Comparison of ENCODE assay signal across 25 cellular contexts in genomic region chr16:86213427-86214205, GRCh38.
DNase-seq lines count a peak whose midpoint lies in the region; TF ChIP-seq lines count a peak whose summit lies in the region.
"Had no signal": no experiment of that assay in that cellular context is flagged by ENCODE, and none has a peak within 500 bp of the region (broad histone marks: within the 10 kb centered on the region; RNA-seq: fewer than 3 reads in every experiment).

No MANE protein-coding gene starts in this region.

- in situ Hi-C loops in KBM-7 (cut with MboI; ENCODE audit: low pct_unique_long_range_greater_than_20kb, low sequenced_read_pairs): no loop called here

- 57% methylated on average over 12 of the region's 12 CpGs for WGBS in esophagus muscularis mucosa

- TF ChIP-seq POLR2A in esophagus muscularis mucosa (IDR thresholded peaks at IDR 0.05; ENCODE audit: low read depth): no peak
- TF ChIP-seq POLR2A in erythroblast (IDR thresholded peaks at IDR 0.05; ENCODE audit: low read length): no peak

- H3K36me3 ChIP-seq in BLaER1: no peaks in the 10 kb centered on the region
- no peaks in the 10 kb centered on the region for H3K36me3 ChIP-seq in esophagus muscularis mucosa
- H3K36me3 ChIP-seq in osteoblast (ENCODE audit: insufficient read depth, low read length): no peaks in the 10 kb centered on the region

- H3K4me3 ChIP-seq in BLaER1: no peak overlapping the region
- H3K4me3 ChIP-seq in esophagus muscularis mucosa: peak overlapping the region in 1 of 4 donors; percentile 35
- no peak overlapping the region for H3K4me3 ChIP-seq in osteoblast (ENCODE audit: insufficient read depth, low read length)
- H3K4me3 ChIP-seq: body of pancreas, mucosa of descending colon, SK-N-MC had no signal

- H3K4me1 ChIP-seq in BLaER1 (peaks cover 19% of the 10 kb centered on the region), esophagus muscularis mucosa (peaks cover 9 to 52% (median 36%) of the 10 kb centered on the region in 4 donors), osteoblast (ENCODE audit: insufficient read depth, low read length) (no peaks in the 10 kb centered on the region)

- peaks cover 9% of the 10 kb centered on the region; the same call in 1 of the 2 replicates for H3K27me3 ChIP-seq in BLaER1
- H3K27me3 ChIP-seq in esophagus muscularis mucosa: no peaks in the 10 kb centered on the region
- peaks cover under 1% of the 10 kb centered on the region for H3K27me3 ChIP-seq in osteoblast (ENCODE audit: insufficient read depth, low read length)
- H3K27me3 ChIP-seq: body of pancreas had no signal

- H3K4me2 ChIP-seq in BLaER1 (peak overlapping the region; percentile 53), osteoblast (ENCODE audit: insufficient read depth, low read length) (no peak overlapping the region)

- H3K9me3 ChIP-seq in BLaER1 (peaks cover 17% of the 10 kb centered on the region), esophagus muscularis mucosa (no peaks in the 10 kb centered on the region), osteoblast (ENCODE audit: low read depth, low read length) (no peaks in the 10 kb centered on the region)
- H3K9me3 ChIP-seq: body of pancreas, mucosa of descending colon had no signal

- no peaks in the 10 kb centered on the region for H3K79me2 ChIP-seq in osteoblast (ENCODE audit: insufficient read depth, low read length)

- no peak for TF ChIP-seq CTCF in esophagus muscularis mucosa (IDR thresholded peaks at IDR 0.05)
- no peak for TF ChIP-seq CTCF in osteoblast (IDR thresholded peaks at IDR 0.05; ENCODE audit: extremely low read depth, low read depth, low read length)

- intact Hi-C loops in esophagus muscularis mucosa (cut with DNase I): loop anchor here (10.0 kb wide), 1 partner anchor 139 kb away; no protein-coding TSS in a partner anchor

- TF ChIP-seq EP300 in esophagus muscularis mucosa (IDR thresholded peaks at IDR 0.05): no peak

- H3K9ac ChIP-seq in BLaER1: no peak overlapping the region

- H4K20me1 ChIP-seq in BLaER1: no peaks in the 10 kb centered on the region
- no peaks in the 10 kb centered on the region for H4K20me1 ChIP-seq in osteoblast (ENCODE audit: insufficient read depth, low read length)

- DNase-seq in NOMO-1 (lab: John Stamatoyannopoulos, UW; ENCODE audit: unreplicated experiment in 2 of 2) (peak; percentile 28 to 69), esophagus muscularis mucosa (ENCODE audit: extremely low spot score) (no peak), osteoblast (ENCODE audit: insufficient read length, low spot score, missing footprints) (peak; percentile 81), KBM-7 (no peak), NCI-H526 (lab: John Stamatoyannopoulos, UW) (no peak), RPMI8226 (no peak), erythroblast (lab: John Stamatoyannopoulos, UW) (no peak)
- DNase-seq: activated CD4-positive, alpha-beta T cell treated with anti-CD3 and anti-CD28 coated beads, Interleukin-2, amount 50 U/mL, for 4 hours; activated naive CD4-positive, alpha-beta T cell; activated T-cell treated with anti-CD3 and anti-CD28 coated beads, Interleukin-2, amount 50 U/mL, for 48 hours; AML-193; CD8-positive, alpha-beta T cell; dermis blood vessel endothelial cell; endodermal cell; foreskin melanocyte; GOT3; kidney; mucosa of descending colon; NCI-H146; NCI-H748 treated with DMSO at 0.1 percent for 48 hours; OCI-M1; stimulated activated naive CD8-positive, alpha-beta T cell treated with anti-CD3 and anti-CD28 coated beads, Interleukin-15, Interleukin-2, amounts not matched to agents 100 U/mL and 50 U/mL, for 24 hours had no signal

- H2AFZ ChIP-seq in osteoblast (ENCODE audit: low read length): no peak overlapping the region

- H3K27ac ChIP-seq in BLaER1 (no peak overlapping the region), esophagus muscularis mucosa (replicated peaks in 1 of 4) (peak overlapping the region in 3 of 4 donors; percentile 62 to 74 (median 70)), osteoblast (ENCODE audit: low read depth, low read length) (no peak overlapping the region)
- H3K27ac ChIP-seq: SK-N-MC had no signal

Comparison
In these comparisons a context has a peak if more than half of its experiments do, and no peak if none do; other contexts are left out.
1. H3K27ac ChIP-seq: peak in esophagus muscularis mucosa (3 of 4); none in BLaER1 (single experiment) and osteoblast (single experiment).
2. DNase-seq: peak in NOMO-1 (2 of 2) and osteoblast (single experiment); none in esophagus muscularis mucosa (single experiment), KBM-7 (single experiment), NCI-H526 (0 of 2), RPMI8226 (single experiment) and erythroblast (0 of 2).